Comparison of ENCODE assay signal across 8 cellular contexts in the genomic region with DNA sequence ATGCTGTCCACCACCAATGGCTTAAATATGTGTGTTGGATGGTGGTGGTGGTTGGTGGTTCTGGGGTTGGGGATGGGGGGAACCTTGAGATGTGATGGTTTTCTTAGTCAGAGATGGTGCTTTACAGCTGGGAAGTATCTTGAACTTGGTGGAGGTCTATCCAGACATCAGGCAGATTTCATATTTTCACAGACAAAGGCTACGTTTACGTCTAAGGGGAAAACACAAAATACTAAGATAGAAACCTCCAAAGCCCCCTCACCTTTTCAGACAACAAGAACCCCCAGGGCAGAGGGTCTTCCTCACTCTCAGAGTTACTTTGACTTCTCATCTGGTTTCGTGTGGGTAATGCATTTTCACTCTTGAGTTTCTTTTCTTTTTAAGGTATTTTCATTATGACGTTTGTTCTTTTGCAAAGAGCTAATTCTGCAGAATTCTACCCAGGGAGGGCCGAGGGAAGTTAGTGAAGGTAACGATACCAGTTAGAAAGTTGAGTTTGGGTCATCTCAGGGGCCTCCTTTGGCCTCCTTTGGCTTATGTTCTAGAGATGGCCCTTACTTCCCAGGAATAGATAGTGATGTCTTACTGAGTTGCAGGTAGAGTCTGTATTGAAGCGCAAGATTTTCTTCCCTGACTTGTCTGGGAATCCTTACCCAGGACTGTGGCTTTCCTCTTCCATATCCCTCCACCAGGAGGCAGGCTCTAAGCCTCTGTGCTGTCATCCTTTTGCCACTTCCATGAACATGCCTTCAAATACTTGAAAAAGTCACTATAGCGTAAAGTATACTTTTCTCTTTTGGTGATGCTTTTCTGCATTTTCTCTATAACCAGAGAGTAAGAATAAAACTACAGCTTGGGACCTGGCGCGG. TPM values are rescaled to one million over a fixed set of nuclear protein-coding genes. Genes with fewer than 3 reads are reported as not detected.
DNase-seq lines count a peak whose midpoint lies in the region; ATAC-seq and TF ChIP-seq lines count a peak whose summit lies in the region.

No MANE protein-coding gene starts in this region.

- peaks cover 34% of the 10 kb centered on the region for H3F3A ChIP-seq in SU-DHL-6 (ENCODE audit: insufficient read depth)

- peaks cover 11% of the 10 kb centered on the region for H3K9me3 Mint-ChIP-seq in activated CD4-positive, alpha-beta T cell treated with anti-CD3 and anti-CD28 coated beads, Interleukin-2, amount 10 ng/mL, durations not matched to agents 7 days and 5 days
- no peaks in the 10 kb centered on the region for H3K9me3 Mint-ChIP-seq in HFFc6

- peak overlapping the region; percentile 86 for H3K27ac Mint-ChIP-seq in activated CD4-positive, alpha-beta T cell treated with anti-CD3 and anti-CD28 coated beads, Interleukin-2, amount 10 ng/mL, durations not matched to agents 7 days and 5 days
- H3K27ac Mint-ChIP-seq in HFFc6: no peak overlapping the region

- peaks cover 26% of the 10 kb centered on the region; the same call in 1 of the 2 replicates for H4K20me1 ChIP-seq in SU-DHL-6 (ENCODE audit: low read depth, low read length)

- no peak overlapping the region for H3K9ac ChIP-seq in SU-DHL-6 (ENCODE audit: low read length)

- H3K9me3 ChIP-seq in SU-DHL-6 (ENCODE audit: insufficient read depth, low read length) (no peaks in the 10 kb centered on the region), upper lobe of left lung (no peaks in the 10 kb centered on the region)

- H3K27me3 ChIP-seq in SU-DHL-6 (ENCODE audit: low read length): no peaks in the 10 kb centered on the region
- H3K27me3 ChIP-seq in kidney epithelial cell (ENCODE audit: control insufficient read depth, insufficient read depth, low read length): no peaks in the 10 kb centered on the region
- H3K27me3 ChIP-seq in upper lobe of left lung: no peaks in the 10 kb centered on the region

- peak overlapping the region; percentile 35 for H3K4me2 ChIP-seq in SU-DHL-6 (ENCODE audit: low read depth, low read length, poor library complexity, severe bottlenecking)

- no peak for ATAC-seq in upper lobe of left lung (ENCODE audit: low FRiP score in 2 of 2)

- peaks cover 39% of the 10 kb centered on the region for H3K36me3 ChIP-seq in SU-DHL-6 (ENCODE audit: low read length)
- H3K36me3 ChIP-seq in kidney epithelial cell (ENCODE audit: control insufficient read depth, insufficient read depth, low read length): no peaks in the 10 kb centered on the region
- H3K36me3 ChIP-seq in upper lobe of left lung: no peaks in the 10 kb centered on the region

- H3K4me1 ChIP-seq in upper lobe of left lung: no peaks in the 10 kb centered on the region

- peaks cover 91% of the 10 kb centered on the region for H3K4me1 Mint-ChIP-seq in activated CD4-positive, alpha-beta T cell treated with anti-CD3 and anti-CD28 coated beads, Interleukin-2, amount 10 ng/mL, durations not matched to agents 7 days and 5 days
- no peaks in the 10 kb centered on the region for H3K4me1 Mint-ChIP-seq in HFFc6 (ENCODE audit: low read depth)

- POLR2A ChIA-PET in activated CD4-positive, alpha-beta T cell treated with anti-CD3 and anti-CD28 coated beads, Interleukin-2, amount 10 ng/mL, durations not matched to agents 7 days and 5 days (lab: Charles Lee): interaction anchor here (0.6 to 1.0 kb wide), 4 partner anchors 26 to 107 kb away, joined by 3 to 4 read pairs (median 4); no protein-coding TSS in a partner anchor

- TF ChIP-seq CTCF in HFFc6 (IDR thresholded peaks at IDR 0.05): peak; percentile 77
- peak; percentile 22 for TF ChIP-seq CTCF in SU-DHL-6 (IDR thresholded peaks at IDR 0.05; ENCODE audit: insufficient read depth, low read length, poor library complexity, severe bottlenecking)
- TF ChIP-seq CTCF in kidney epithelial cell (IDR thresholded peaks at IDR 0.05; ENCODE audit: insufficient read depth, low read length, poor library complexity, severe bottlenecking): peak; percentile 35
- peak in 2 of 6 experiments; percentile 24 to 25 for TF ChIP-seq CTCF in upper lobe of left lung (IDR thresholded peaks at IDR 0.05)

- peak overlapping the region; percentile 59 for H3K4me3 Mint-ChIP-seq in activated CD4-positive, alpha-beta T cell treated with anti-CD3 and anti-CD28 coated beads, Interleukin-2, amount 10 ng/mL, durations not matched to agents 7 days and 5 days
- H3K4me3 Mint-ChIP-seq in HFFc6: no peak overlapping the region

- H2AFZ ChIP-seq in SU-DHL-6 (ENCODE audit: low read depth, low read length, severe bottlenecking): no peak overlapping the region

- peak overlapping the region; percentile 52 for H3K27ac ChIP-seq in SU-DHL-6 (ENCODE audit: low read depth, low read length)
- H3K27ac ChIP-seq in upper lobe of left lung: no peak overlapping the region
- no peak overlapping the region for H3K27ac ChIP-seq in substantia nigra (ENCODE audit: low read depth, low read length, poor library complexity, severe bottlenecking)

- CTCF ChIA-PET in activated CD4-positive, alpha-beta T cell treated with anti-CD3 and anti-CD28 coated beads, Interleukin-2, amount 10 ng/mL, durations not matched to agents 7 days and 5 days (lab: Charles Lee): interaction anchor here (0.7 to 3.0 kb wide), 8 partner anchors 9 to 638 kb away, joined by 3 to 21 read pairs (median 4); no protein-coding TSS in a partner anchor

- TF ChIP-seq EP300 in upper lobe of left lung (IDR thresholded peaks at IDR 0.05): no peak

- no peaks in the 10 kb centered on the region for H3K9me2 ChIP-seq in SU-DHL-6 (replicated peaks; ENCODE audit: insufficient read depth, low read length)

- 85 to 89% methylated on average over 10 of the region's 10 CpGs for WGBS in upper lobe of left lung, 2 donors

- H3K79me2 ChIP-seq in SU-DHL-6 (ENCODE audit: insufficient read depth, low read length): peaks cover 100% of the 10 kb centered on the region

- no peak for TF ChIP-seq POLR2A in upper lobe of left lung (IDR thresholded peaks at IDR 0.05)

- H3K36me3 Mint-ChIP-seq in activated CD4-positive, alpha-beta T cell treated with anti-CD3 and anti-CD28 coated beads, Interleukin-2, amount 10 ng/mL, durations not matched to agents 7 days and 5 days (ENCODE audit: low read depth): peaks cover 80% of the 10 kb centered on the region
- no peaks in the 10 kb centered on the region for H3K36me3 Mint-ChIP-seq in HFFc6 (ENCODE audit: low read depth)

- no peak overlapping the region for H3K4me3 ChIP-seq in SU-DHL-6 (ENCODE audit: insufficient read depth, low read length, poor library complexity, severe bottlenecking)
- no peak overlapping the region for H3K4me3 ChIP-seq in kidney epithelial cell (ENCODE audit: low read depth, low read length)
- no peak overlapping the region for H3K4me3 ChIP-seq in upper lobe of left lung

- DNase-seq in activated CD4-positive, alpha-beta T cell treated with anti-CD3 and anti-CD28 coated beads, Interleukin-2, amount 10 ng/mL, durations not matched to agents 7 days and 5 days: no peak
- no peak for DNase-seq in activated CD4-positive, alpha-beta T cell treated with anti-CD3 and anti-CD28 coated beads for 4 hours
- no peak for DNase-seq in HFFc6
- no peak for DNase-seq in kidney epithelial cell (ENCODE audit: low read depth)
- no peak for DNase-seq in RKO (ENCODE audit: low spot score)
- no peak for DNase-seq in upper lobe of left lung
- no peak for DNase-seq in substantia nigra (lab: John Stamatoyannopoulos, UW)

- no peaks in the 10 kb centered on the region for H3K27me3 Mint-ChIP-seq in activated CD4-positive, alpha-beta T cell treated with anti-CD3 and anti-CD28 coated beads, Interleukin-2, amount 10 ng/mL, durations not matched to agents 7 days and 5 days
- H3K27me3 Mint-ChIP-seq in HFFc6 (ENCODE audit: insufficient read depth): peaks cover 10% of the 10 kb centered on the region

RNA-seq across cellular contexts. Expression of gene RHOH, which starts 31.9 kb away (rescaled TPM):
- total RNA-seq in activated CD4-positive, alpha-beta T cell treated with anti-CD3 and anti-CD28 coated beads, Interleukin-2, amount 10 ng/mL, durations not matched to agents 7 days and 5 days: 100 to 1,000 TPM; 134 to 137 TPM
- total RNA-seq in HFFc6 (2021; fragmentation: NEBNext Ultra II Directional; extraction: Animal tissue kit (Norgen Biotek cat#: 25700)): not detected
- total RNA-seq in kidney epithelial cell: not detected in 2 replicates
- total RNA-seq in upper lobe of left lung: 10 to 100 TPM in 3 of 6 donors, 1 to 10 TPM in 3; 5.5 to 19.9 (median 8.4) TPM

Comparison
In these comparisons a context has a peak if more than half of its experiments do, and no peak if none do; other contexts are left out.
1. RNA of gene RHOH, which starts 31.9 kb away (total RNA-seq): 134 to 137 TPM in activated CD4-positive, alpha-beta T cell treated with anti-CD3 and anti-CD28 coated beads, Interleukin-2, amount 10 ng/mL, durations not matched to agents 7 days and 5 days; 5.5 to 19.9 TPM in upper lobe of left lung, not detected in HFFc6 and not detected in kidney epithelial cell; every median in the first group is over 4 times any median in the second.